ENCODE assay signal across 17 cellular contexts in the genomic region with DNA sequence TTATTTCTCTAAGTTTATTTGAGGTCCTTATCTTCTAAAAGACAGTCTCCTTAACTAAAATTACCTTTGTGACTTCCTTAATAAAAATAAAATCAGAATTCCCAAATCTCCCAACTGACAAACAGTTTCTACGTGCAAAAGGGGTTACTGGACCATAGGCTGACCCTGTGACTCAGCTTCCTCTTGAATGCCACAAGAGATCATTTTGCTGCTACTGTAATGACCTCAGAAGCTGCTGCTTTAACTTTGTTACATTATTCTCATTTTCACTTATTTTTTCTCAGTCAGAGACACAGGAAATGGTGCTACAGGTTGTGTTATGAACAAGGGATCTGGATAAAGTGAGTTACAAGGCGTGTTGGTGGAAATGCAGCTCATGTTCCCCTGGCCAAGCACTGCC.
A peak's percentile ranks its signal among the peaks of the same experiment; 100 is the strongest.
DNase-seq lines count a peak whose midpoint lies in the region; ATAC-seq, FAIRE-seq and TF ChIP-seq lines count a peak whose summit lies in the region.
"Had no signal": no experiment of that assay in that cellular context is flagged by ENCODE, and none has a peak within 500 bp of the region (broad histone marks: within the 10 kb centered on the region; RNA-seq: fewer than 3 reads in every experiment).

No MANE protein-coding gene starts in this region.

- FAIRE-seq in astrocyte (lab: Jason Lieb, UNC) = no peak

- H3K36me3 ChIP-seq in astrocyte (ENCODE audit: insufficient read depth, low read length) = no peaks in the 10 kb centered on the region
- H3K36me3 ChIP-seq: neural progenitor cell had no signal

- no peak overlapping the region for H3K9ac ChIP-seq in astrocyte (ENCODE audit: low read length)
- H3K9ac ChIP-seq: neural progenitor cell had no signal

- POLR2A ChIA-PET in GM10248 (lab: Yijun Ruan, JAX) = no interaction called here

- H3K4me2 ChIP-seq in astrocyte (ENCODE audit: low read length) = no peak overlapping the region
- H3K4me2 ChIP-seq: neural progenitor cell had no signal

- CTCF ChIA-PET in GM10248 (lab: Yijun Ruan, JAX) = interaction anchor here (1.2 to 3.8 kb wide), 5 partner anchors 11 to 131 kb away, joined by 3 to 14 read pairs (median 6); a partner anchor contains a TSS

- peaks cover 9% of the 10 kb centered on the region for H3K4me1 Mint-ChIP-seq in astrocyte (ENCODE audit: low read depth, unreplicated experiment)
- H3K4me1 Mint-ChIP-seq: neural progenitor cell; stimulated activated naive CD8-positive, alpha-beta T cell treated with anti-CD3 and anti-CD28 coated beads, Interleukin-15, amount 100 ng/mL, for 72 hours had no signal

- no peaks in the 10 kb centered on the region for H3K4me1 ChIP-seq in astrocyte (ENCODE audit: insufficient read depth, low read length)
- H3K4me1 ChIP-seq: neural progenitor cell had no signal

- peaks cover 9% of the 10 kb centered on the region for H3K9me3 Mint-ChIP-seq in astrocyte (ENCODE audit: unreplicated experiment)

- H3K79me2 ChIP-seq in astrocyte (ENCODE audit: insufficient read depth, low read length) = no peaks in the 10 kb centered on the region

- no peaks in the 10 kb centered on the region for H3K27me3 ChIP-seq in astrocyte (ENCODE audit: insufficient read depth, low read length)
- H3K27me3 ChIP-seq: neural progenitor cell had no signal

- no peak overlapping the region for H3K4me3 ChIP-seq in astrocyte (ENCODE audit: insufficient read depth, low read depth, low read length)
- H3K4me3 ChIP-seq: neural progenitor cell had no signal

- no peak for TF ChIP-seq CTCF in GM10248 (IDR thresholded peaks at IDR 0.05; ENCODE audit: control extremely low read depth, extremely low read depth, low read depth, missing control alignments)
- TF ChIP-seq CTCF in astrocyte (IDR thresholded peaks at IDR 0.05; ENCODE audit: insufficient read depth, low read depth, low read length) = no peak

- DNase-seq in GM10248 (ENCODE audit: extremely low spot score) = peak; percentile 34
- DNase-seq in astrocyte (ENCODE audit: low read depth) = peak; percentile 12
- DNase-seq in MV-4-11 (lab: John Stamatoyannopoulos, UW) = no peak
- DNase-seq in stimulated activated CD4-positive, alpha-beta T cell treated with anti-CD3 and anti-CD28 coated beads, Interleukin-4, amount 100 ng/mL, for 1 hour = no peak
- DNase-seq in NCI-H82 (lab: John Stamatoyannopoulos, UW) = no peak
- DNase-seq: activated CD8-positive, alpha-beta memory T cell treated with anti-CD3 and anti-CD28 coated beads, Interleukin-2, amount 10 ng/mL, durations not matched to agents 7 days and 5 days; GDM1; GOT3; KBM-7; NCI-H526; stimulated activated CD4-positive, alpha-beta T cell treated with anti-CD3 and anti-CD28 coated beads, Interleukin-1b, Interleukin-23, amount 100 ng/mL, for 48 hours; stimulated activated naive CD8-positive, alpha-beta T cell treated with anti-CD3 and anti-CD28 coated beads, Interleukin-15, amount 100 ng/mL, for 72 hours had no signal

- H3K27ac ChIP-seq in astrocyte (ENCODE audit: low read depth, low read length) = no peak overlapping the region
- H3K27ac ChIP-seq: neural progenitor cell had no signal

- peak; percentile 30 for ATAC-seq in GM19468 (IDR thresholded peaks at IDR 0.05; ENCODE audit: extremely low read depth, unreplicated experiment)
- ATAC-seq in HG03097 (IDR thresholded peaks at IDR 0.05; ENCODE audit: low FRiP score, unreplicated experiment) = peak; percentile 95
- no peak for ATAC-seq in HG03135 (IDR thresholded peaks at IDR 0.05; ENCODE audit: unreplicated experiment)
- ATAC-seq: activated CD8-positive, alpha-beta memory T cell treated with anti-CD3 and anti-CD28 coated beads, Interleukin-2, amount 10 ng/mL, durations not matched to agents 7 days and 5 days; stimulated activated naive CD8-positive, alpha-beta T cell treated with anti-CD3 and anti-CD28 coated beads, Interleukin-15, amount 100 ng/mL, for 72 hours had no signal

- no peak overlapping the region for H3K4me3 Mint-ChIP-seq in astrocyte (ENCODE audit: unreplicated experiment)
- H3K4me3 Mint-ChIP-seq: activated CD8-positive, alpha-beta memory T cell treated with anti-CD3 and anti-CD28 coated beads, Interleukin-2, amount 10 ng/mL, durations not matched to agents 7 days and 5 days; neural progenitor cell; stimulated activated naive CD8-positive, alpha-beta T cell treated with anti-CD3 and anti-CD28 coated beads, Interleukin-15, amount 100 ng/mL, for 72 hours; T-helper 1 cell treated with Interleukin-12 subunit alpha and Interleukin-12 subunit beta and Interleukin-4 antibody, amounts not matched to agents 30 μg/mL and 1 μg/mL, for 36 hours had no signal

- no peak overlapping the region for H2AFZ ChIP-seq in astrocyte (ENCODE audit: low read depth, low read length)
- H2AFZ ChIP-seq: neural progenitor cell had no signal

- H3K36me3 Mint-ChIP-seq in astrocyte (ENCODE audit: low read depth, unreplicated experiment) = no peaks in the 10 kb centered on the region
- H3K36me3 Mint-ChIP-seq: activated CD8-positive, alpha-beta memory T cell treated with anti-CD3 and anti-CD28 coated beads, Interleukin-2, amount 10 ng/mL, durations not matched to agents 7 days and 5 days; neural progenitor cell had no signal

- no peaks in the 10 kb centered on the region for H3K27me3 Mint-ChIP-seq in astrocyte (ENCODE audit: low read depth, unreplicated experiment)
- H3K27me3 Mint-ChIP-seq: activated CD8-positive, alpha-beta memory T cell treated with anti-CD3 and anti-CD28 coated beads, Interleukin-2, amount 10 ng/mL, durations not matched to agents 7 days and 5 days; stimulated activated naive CD8-positive, alpha-beta T cell treated with anti-CD3 and anti-CD28 coated beads, Interleukin-15, amount 100 ng/mL, for 72 hours had no signal

- no peak overlapping the region for H3K27ac Mint-ChIP-seq in astrocyte (ENCODE audit: unreplicated experiment)
- H3K27ac Mint-ChIP-seq: activated CD8-positive, alpha-beta memory T cell treated with anti-CD3 and anti-CD28 coated beads, Interleukin-2, amount 10 ng/mL, durations not matched to agents 7 days and 5 days; neural progenitor cell; stimulated activated naive CD8-positive, alpha-beta T cell treated with anti-CD3 and anti-CD28 coated beads, Interleukin-15, amount 100 ng/mL, for 72 hours; T-helper 1 cell treated with Interleukin-12 subunit alpha and Interleukin-12 subunit beta and Interleukin-4 antibody, amounts not matched to agents 30 μg/mL and 1 μg/mL, for 36 hours had no signal

- H3K9me3 ChIP-seq in astrocyte (ENCODE audit: insufficient read depth, low read depth, low read length) = no peaks in the 10 kb centered on the region

- no peaks in the 10 kb centered on the region for H4K20me1 ChIP-seq in astrocyte (ENCODE audit: insufficient read depth, low read length)

Comparison
In these comparisons a context has a peak if more than half of its experiments do, and no peak if none do; other contexts are left out.
1. DNase-seq: peak in GM10248 (single experiment) and astrocyte (single experiment); none in MV-4-11 (single experiment), stimulated activated CD4-positive, alpha-beta T cell treated with anti-CD3 and anti-CD28 coated beads, Interleukin-4, amount 100 ng/mL, for 1 hour (single experiment) and NCI-H82 (single experiment).